1 cellular context compared by ENCODE assay signal in the genomic region with DNA sequence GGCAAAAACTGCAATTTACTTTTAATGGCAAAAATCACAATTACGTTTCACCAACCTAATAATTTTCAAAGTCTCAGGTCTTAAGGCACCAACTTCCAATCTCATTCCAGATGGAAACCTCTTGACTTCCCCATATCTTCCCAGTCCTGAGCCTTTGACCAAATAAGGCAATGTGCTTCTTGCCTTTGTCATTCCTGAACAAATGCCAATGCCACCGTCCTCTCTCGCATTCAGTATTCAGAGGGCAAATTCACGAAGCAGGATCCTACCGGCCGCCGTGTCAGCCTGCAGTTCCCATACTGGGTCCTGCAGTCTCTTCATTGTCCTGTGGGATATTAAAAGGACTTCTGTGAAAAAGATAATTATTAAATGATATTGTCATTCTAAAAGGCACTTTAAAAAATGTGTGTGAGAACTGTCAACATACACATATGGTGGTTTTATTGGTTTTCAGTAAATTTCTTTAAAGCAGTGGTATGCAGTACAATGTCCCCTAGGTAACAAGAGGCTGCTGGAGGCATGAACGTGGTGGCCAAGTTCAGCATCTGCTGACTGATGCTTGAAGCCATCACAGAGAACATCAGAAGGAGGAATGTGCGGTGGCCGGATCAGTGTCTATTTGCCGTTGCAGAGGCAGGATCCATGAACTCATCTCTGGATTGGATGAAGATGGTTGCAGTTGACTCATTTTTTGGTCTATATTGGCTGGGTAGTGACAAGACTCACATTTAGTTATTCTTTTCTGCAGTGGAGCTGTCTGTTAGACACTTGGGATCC.
TF ChIP-seq lines count a peak whose summit lies in the region.

No MANE protein-coding gene starts in this region.

TF ChIP-seq in HepG2, 621 proteins besides CTCF, POLR2A, EP300 and RAD21 (continued from another document):
- TF ChIP-seq, protein P1, sequence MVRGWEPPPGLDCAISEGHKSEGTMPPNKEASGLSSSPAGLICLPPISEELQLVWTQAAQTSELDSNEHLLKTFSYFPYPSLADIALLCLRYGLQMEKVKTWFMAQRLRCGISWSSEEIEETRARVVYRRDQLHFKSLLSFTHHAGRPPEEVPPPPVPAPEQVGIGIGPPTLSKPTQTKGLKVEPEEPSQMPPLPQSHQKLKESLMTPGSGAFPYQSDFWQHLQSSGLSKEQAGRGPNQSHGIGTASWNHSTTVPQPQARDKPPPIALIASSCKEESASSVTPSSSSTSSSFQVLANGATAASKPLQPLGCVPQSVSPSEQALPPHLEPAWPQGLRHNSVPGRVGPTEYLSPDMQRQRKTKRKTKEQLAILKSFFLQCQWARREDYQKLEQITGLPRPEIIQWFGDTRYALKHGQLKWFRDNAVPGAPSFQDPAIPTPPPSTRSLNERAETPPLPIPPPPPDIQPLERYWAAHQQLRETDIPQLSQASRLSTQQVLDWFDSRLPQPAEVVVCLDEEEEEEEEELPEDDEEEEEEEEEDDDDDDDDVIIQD (CRISPR knock-in tag; IDR thresholded peaks at IDR 0.05; ENCODE audit: low read depth) = no peak
